Comparison of ENCODE assay signal across 24 cellular contexts in the genomic region with DNA sequence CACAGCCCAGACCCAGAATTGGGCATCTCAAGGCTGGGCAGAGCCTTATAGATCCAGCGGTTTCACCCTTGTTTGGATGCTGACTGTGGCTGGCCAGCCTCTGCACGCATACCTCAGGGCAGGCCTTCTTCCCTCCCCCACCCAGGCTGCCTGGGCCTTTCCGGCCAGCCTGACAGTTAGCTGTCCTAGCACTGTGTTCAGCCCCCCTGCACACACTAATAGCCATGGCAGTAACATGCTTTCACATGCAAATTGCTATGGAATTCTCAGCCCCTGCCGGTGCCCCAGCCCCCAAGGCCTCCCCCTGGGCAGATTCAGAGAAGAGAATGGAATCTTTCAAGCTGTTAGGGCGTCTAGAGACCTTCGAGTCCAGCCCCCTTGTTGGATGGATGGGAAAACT. TPM values are rescaled to one million over a fixed set of nuclear protein-coding genes. Genes with fewer than 3 reads are reported as not detected.
DNase-seq lines count a peak whose midpoint lies in the region; ATAC-seq and TF ChIP-seq lines count a peak whose summit lies in the region.
"Had no signal": no experiment of that assay in that cellular context is flagged by ENCODE, and none has a peak within 500 bp of the region (broad histone marks: within the 10 kb centered on the region; RNA-seq: fewer than 3 reads in every experiment).

No MANE protein-coding gene starts in this region.

- H3K4me1 ChIP-seq in endodermal cell (ENCODE audit: control insufficient read depth, insufficient read depth, low read length) = no peaks in the 10 kb centered on the region

- peak overlapping the region; percentile 82 for H3K27ac ChIP-seq in endodermal cell (ENCODE audit: low read depth, low read length)
- H3K27ac ChIP-seq: pancreas had no signal

- TF ChIP-seq CTCF in endodermal cell (conservative IDR thresholded peaks at IDR 0.05) (no peak), mesothelial cell of epicardium (IDR thresholded peaks at IDR 0.05; ENCODE audit: unreplicated experiment) (no peak), HFFc6 (IDR thresholded peaks at IDR 0.05) (no peak)

- H3K4me3 ChIP-seq in endodermal cell (ENCODE audit: low read length) = no peak overlapping the region
- H3K4me3 ChIP-seq: BLaER1 treated with 17β-estradiol and CSF1 and Interleukin-3, amounts not matched to agents 10 nM and 100 nM; pancreas had no signal

- H3K9ac ChIP-seq in endodermal cell (ENCODE audit: extremely low read depth, low read length, poor library complexity, severe bottlenecking) = no peak overlapping the region
- H3K9ac ChIP-seq: BLaER1 treated with 17β-estradiol and CSF1 and Interleukin-3, amounts not matched to agents 10 nM and 100 nM had no signal

- 20% methylated on average over 6 of the region's 6 CpGs; no CpG with 5 or more reads in 1 of the 2 experiments for WGBS in endodermal cell (ENCODE audit: insufficient coverage in 1 of 2, insufficient read length in 1 of 2), 2 experiments

- DNase-seq in EH (ENCODE audit: low read depth) (peak; percentile 5), NCI-H526 treated with DMSO at 0.1 percent for 48 hours (lab: John Stamatoyannopoulos, UW) (peak; percentile 2), endodermal cell (peak; percentile 87), mesothelial cell of epicardium (ENCODE audit: low spot score in 2 of 2, unreplicated experiment in 2 of 2) (no peak), HFFc6 (no peak), CD1c-positive myeloid dendritic cell (ENCODE audit: extremely low spot score) (no peak)
- DNase-seq in stimulated activated CD4-positive, alpha-beta T cell treated with anti-CD3 and anti-CD28 coated beads, Interleukin-4, amount 100 ng/mL, for 4 hours = no peak
- DNase-seq: activated CD4-positive, alpha-beta T cell treated with anti-CD3 and anti-CD28 coated beads for 36 hours; activated naive CD4-positive, alpha-beta T cell; activated T-cell treated with anti-CD3 and anti-CD28 coated beads, Interleukin-2, amount 50 U/mL, for 4 hours; amniotic stem cell; dermis blood vessel endothelial cell; Karpas-422; kidney; mammary epithelial cell; NCI-H1048; NCI-H2029; OCI-M1; pancreas; right cardiac atrium; stimulated activated CD4-positive, alpha-beta T cell treated with anti-CD3 and anti-CD28 coated beads, Interleukin-15, amount 100 ng/mL, for 24 hours; T-helper 1 cell had no signal

- H3K36me3 Mint-ChIP-seq in endodermal cell (ENCODE audit: low read depth) (no peaks in the 10 kb centered on the region), mesothelial cell of epicardium (no peaks in the 10 kb centered on the region), HFFc6 (ENCODE audit: low read depth) (no peaks in the 10 kb centered on the region)

- no peaks in the 10 kb centered on the region for H3K9me3 ChIP-seq in endodermal cell (ENCODE audit: control insufficient read depth, low read length)
- H3K9me3 ChIP-seq: BLaER1 treated with 17β-estradiol and CSF1 and Interleukin-3, amounts not matched to agents 10 nM and 100 nM; pancreas had no signal

- peaks cover 11% of the 10 kb centered on the region for H3K4me1 Mint-ChIP-seq in endodermal cell
- H3K4me1 Mint-ChIP-seq in mesothelial cell of epicardium = peaks cover 15% of the 10 kb centered on the region
- no peaks in the 10 kb centered on the region for H3K4me1 Mint-ChIP-seq in HFFc6 (ENCODE audit: low read depth)
- H3K4me1 Mint-ChIP-seq: activated CD4-positive, alpha-beta T cell treated with anti-CD3 and anti-CD28 coated beads for 36 hours had no signal

- no peak for ATAC-seq in HG02938 (IDR thresholded peaks at IDR 0.05; ENCODE audit: unreplicated experiment)
- ATAC-seq: activated CD4-positive, alpha-beta T cell treated with anti-CD3 and anti-CD28 coated beads for 36 hours; activated T-cell treated with anti-CD3 and anti-CD28 coated beads, Interleukin-2, amount 50 U/mL, for 4 hours; pancreas; right cardiac atrium had no signal

- no peaks in the 10 kb centered on the region for H3K36me3 ChIP-seq in endodermal cell (ENCODE audit: control insufficient read depth, insufficient read depth, low read length)
- H3K36me3 ChIP-seq: pancreas had no signal

- H3K27ac Mint-ChIP-seq in endodermal cell (no peak overlapping the region), mesothelial cell of epicardium (peak overlapping the region; percentile 21), HFFc6 (no peak overlapping the region)
- H3K27ac Mint-ChIP-seq: activated CD4-positive, alpha-beta T cell treated with anti-CD3 and anti-CD28 coated beads for 36 hours had no signal

- H3K4me3 Mint-ChIP-seq in endodermal cell (no peak overlapping the region), mesothelial cell of epicardium (no peak overlapping the region), HFFc6 (no peak overlapping the region)
- H3K4me3 Mint-ChIP-seq: activated CD4-positive, alpha-beta T cell treated with anti-CD3 and anti-CD28 coated beads for 36 hours; activated T-cell treated with anti-CD3 and anti-CD28 coated beads, Interleukin-2, amount 50 U/mL, for 4 hours had no signal

- H3K9me3 Mint-ChIP-seq in endodermal cell (peaks cover 46% of the 10 kb centered on the region), mesothelial cell of epicardium (no peaks in the 10 kb centered on the region), HFFc6 (no peaks in the 10 kb centered on the region)
- H3K9me3 Mint-ChIP-seq: activated T-cell treated with anti-CD3 and anti-CD28 coated beads, Interleukin-2, amount 50 U/mL, for 4 hours had no signal

- H3K27me3 Mint-ChIP-seq in endodermal cell (ENCODE audit: insufficient read depth) = peaks cover 13% of the 10 kb centered on the region
- H3K27me3 Mint-ChIP-seq in mesothelial cell of epicardium (ENCODE audit: low read depth) = no peaks in the 10 kb centered on the region
- H3K27me3 Mint-ChIP-seq in HFFc6 (ENCODE audit: insufficient read depth) = peaks cover 9% of the 10 kb centered on the region; the same call in 1 of the 2 replicates
- H3K27me3 Mint-ChIP-seq: activated CD4-positive, alpha-beta T cell treated with anti-CD3 and anti-CD28 coated beads for 36 hours had no signal

- H3K27me3 ChIP-seq in endodermal cell (ENCODE audit: control insufficient read depth, insufficient read depth, low read length, poor library complexity, severe bottlenecking) = no peaks in the 10 kb centered on the region
- H3K27me3 ChIP-seq: pancreas had no signal

RNA-seq across cellular contexts. Expression of a gene that starts 17.7 kb away (rescaled TPM):
- total RNA-seq in endodermal cell = 10 to 100 TPM; 11.1 to 13.6 TPM
- polyA plus RNA-seq in endodermal cell (2013, experiment 1 of 2) = 71.6 TPM
- polyA plus RNA-seq in endodermal cell (2013, experiment 2 of 2) = 60.6 TPM
- 69.2 to 71.6 TPM (median 70.1 TPM) in 3 replicates for total RNA-seq in mesothelial cell of epicardium
- 1 to 10 TPM; 4.2 to 4.8 (median 4.5) TPM for total RNA-seq in HFFc6 (2021; fragmentation: NEBNext Ultra II Directional; extraction: Animal tissue kit (Norgen Biotek cat#: 25700))

Comparison
In these comparisons a context has a peak if more than half of its experiments do, and no peak if none do; other contexts are left out.
1. DNase-seq: peak in EH (single experiment), NCI-H526 treated with DMSO at 0.1 percent for 48 hours (single experiment) and endodermal cell (single experiment); none in mesothelial cell of epicardium (0 of 2), HFFc6 (single experiment), stimulated activated CD4-positive, alpha-beta T cell treated with anti-CD3 and anti-CD28 coated beads, Interleukin-4, amount 100 ng/mL, for 4 hours (0 of 2) and CD1c-positive myeloid dendritic cell (single experiment).